38 cellular contexts compared by ENCODE assay signal in the genomic region with DNA sequence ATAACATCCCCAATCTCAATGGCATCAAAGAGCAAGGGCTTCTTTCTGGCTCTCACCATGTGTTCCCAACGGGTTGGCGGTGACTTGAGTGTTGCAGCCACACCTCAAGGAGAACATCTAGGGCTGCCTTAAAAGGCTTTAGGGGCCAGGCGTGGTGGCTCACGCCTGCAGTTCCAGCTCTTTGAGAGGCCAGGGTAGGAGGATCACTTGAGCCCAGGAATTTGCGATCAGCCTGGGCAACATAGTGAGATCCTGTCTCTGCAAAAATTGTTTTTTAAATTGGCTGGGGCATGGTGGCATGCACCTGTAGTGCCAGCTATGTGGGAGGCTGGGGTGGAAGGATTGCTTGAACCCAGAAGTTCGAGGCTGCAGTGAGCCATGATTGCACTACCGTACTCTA. TPM values are rescaled to one million over a fixed set of nuclear protein-coding genes. Genes with fewer than 3 reads are reported as not detected.
"Had no signal": no experiment of that assay in that cellular context is flagged by ENCODE, and none has a peak within 500 bp of the region (broad histone marks: within the 10 kb centered on the region; RNA-seq: fewer than 3 reads in every experiment).

No MANE protein-coding gene starts in this region.

- DNase-seq: activated CD4-positive, alpha-beta memory T cell treated with anti-CD3 and anti-CD28 coated beads, Interleukin-2, amount 10 ng/mL, durations not matched to agents 7 days and 5 days; activated CD4-positive, alpha-beta T cell treated with anti-CD3 and anti-CD28 coated beads for 1 hour; activated CD4-positive, alpha-beta T cell treated with anti-CD3 and anti-CD28 coated beads for 36 hours; activated CD4-positive, alpha-beta T cell treated with anti-CD3 and anti-CD28 coated beads for 48 hours; activated CD4-positive, alpha-beta T cell treated with anti-CD3 and anti-CD28 coated beads, Interleukin-2, amount 10 ng/mL, durations not matched to agents 7 days and 5 days; activated CD4-positive, alpha-beta T cell treated with anti-CD3 and anti-CD28 coated beads, Interleukin-2, amount 50 U/mL, for 48 hours; activated CD4-positive, CD25-positive, alpha-beta regulatory T cell; activated CD8-positive, alpha-beta memory T cell treated with anti-CD3 and anti-CD28 coated beads for 24 hours; activated CD8-positive, alpha-beta memory T cell treated with anti-CD3 and anti-CD28 coated beads, Interleukin-2, amount 10 ng/mL, durations not matched to agents 7 days and 5 days; activated CD8-positive, alpha-beta memory T cell treated with anti-CD3 and anti-CD28 coated beads, Interleukin-2, amount 50 U/mL, for 48 hours; activated CD8-positive, alpha-beta T cell treated with anti-CD3 and anti-CD28 coated beads, Interleukin-2, amount 10 ng/mL, durations not matched to agents 7 days and 5 days; activated effector memory CD4-positive, alpha-beta T cell treated with Interleukin-2 at 50 U/mL for 16 hours; activated gamma-delta T cell; activated naive CD4-positive, alpha-beta T cell treated with anti-CD3 and anti-CD28 coated beads, Interleukin-2, amount 10 ng/mL, durations not matched to agents 7 days and 5 days; activated naive CD4-positive, alpha-beta T cell treated with Interleukin-2 at 50 U/mL for 16 hours; activated naive CD8-positive, alpha-beta T cell treated with anti-CD3 and anti-CD28 coated beads, Interleukin-2, amount 10 ng/mL, durations not matched to agents 7 days and 5 days; activated naive CD8-positive, alpha-beta T cell treated with anti-CD3 and anti-CD28 coated beads, Interleukin-2, amount 50 U/mL, for 24 hours; activated T-cell treated with anti-CD3 and anti-CD28 coated beads, Interleukin-2, amount 50 U/mL, for 24 hours; activated T-cell treated with anti-CD3 and anti-CD28 coated beads, Interleukin-2, amount 50 U/mL, for 48 hours; amygdala; anterior cingulate cortex; caudate nucleus; cerebellar nuclear complex; T-helper 1 cell; T-helper 2 cell; T-helper 9 cell had no signal

- H3K9me3 ChIP-seq: ascending aorta had no signal

- H3K4me1 Mint-ChIP-seq: activated CD4-positive, alpha-beta memory T cell treated with anti-CD3 and anti-CD28 coated beads, Interleukin-2, amount 10 ng/mL, durations not matched to agents 7 days and 5 days; activated CD4-positive, alpha-beta T cell treated with anti-CD3 and anti-CD28 coated beads for 36 hours; activated CD4-positive, alpha-beta T cell treated with anti-CD3 and anti-CD28 coated beads, Interleukin-2, amount 10 ng/mL, durations not matched to agents 7 days and 5 days; activated CD8-positive, alpha-beta memory T cell treated with anti-CD3 and anti-CD28 coated beads, Interleukin-2, amount 10 ng/mL, durations not matched to agents 7 days and 5 days; activated naive CD4-positive, alpha-beta T cell treated with anti-CD3 and anti-CD28 coated beads, Interleukin-2, amount 10 ng/mL, durations not matched to agents 7 days and 5 days; activated naive CD4-positive, alpha-beta T cell treated with anti-CD3 and anti-CD28 coated beads, Interleukin-2, amount 50 U/mL, for 24 hours; activated naive CD8-positive, alpha-beta T cell treated with anti-CD3 and anti-CD28 coated beads, Interleukin-2, amount 10 ng/mL, durations not matched to agents 7 days and 5 days; activated naive CD8-positive, alpha-beta T cell treated with anti-CD3 and anti-CD28 coated beads, Interleukin-2, amount 50 U/mL, for 24 hours; brain; central memory CD8-positive, alpha-beta T cell had no signal

- H3K27ac ChIP-seq: ascending aorta, cardiac muscle cell, VCaP had no signal

- H3K4me3 Mint-ChIP-seq: activated CD4-positive, alpha-beta memory T cell treated with anti-CD3 and anti-CD28 coated beads, Interleukin-2, amount 10 ng/mL, durations not matched to agents 7 days and 5 days; activated CD4-positive, alpha-beta T cell treated with anti-CD3 and anti-CD28 coated beads for 36 hours; activated CD4-positive, alpha-beta T cell treated with anti-CD3 and anti-CD28 coated beads, Interleukin-2, amount 10 ng/mL, durations not matched to agents 7 days and 5 days; activated CD8-positive, alpha-beta memory T cell treated with anti-CD3 and anti-CD28 coated beads, Interleukin-2, amount 10 ng/mL, durations not matched to agents 7 days and 5 days; activated CD8-positive, alpha-beta T cell treated with anti-CD3 and anti-CD28 coated beads, Interleukin-2, amount 10 ng/mL, durations not matched to agents 7 days and 5 days; activated naive CD4-positive, alpha-beta T cell treated with anti-CD3 and anti-CD28 coated beads, Interleukin-2, amount 10 ng/mL, durations not matched to agents 7 days and 5 days; activated naive CD4-positive, alpha-beta T cell treated with anti-CD3 and anti-CD28 coated beads, Interleukin-2, amount 50 U/mL, for 24 hours; activated naive CD8-positive, alpha-beta T cell; activated naive CD8-positive, alpha-beta T cell treated with anti-CD3 and anti-CD28 coated beads, Interleukin-2, amount 10 ng/mL, durations not matched to agents 7 days and 5 days; activated naive CD8-positive, alpha-beta T cell treated with anti-CD3 and anti-CD28 coated beads, Interleukin-2, amount 50 U/mL, for 24 hours; activated T-cell treated with anti-CD3 and anti-CD28 coated beads, Interleukin-2, amount 50 U/mL, for 24 hours; brain; central memory CD8-positive, alpha-beta T cell; T-helper 1 cell treated with Interleukin-12 subunit alpha and Interleukin-12 subunit beta and Interleukin-4 antibody, amounts not matched to agents 30 μg/mL and 1 μg/mL, for 36 hours; T-helper 2 cell treated with Interferon-gamma antibody and Interleukin-4, amounts not matched to agents 5 μg/mL and 100 μg/mL, for 36 hours had no signal

- H3K9me3 Mint-ChIP-seq: activated CD4-positive, alpha-beta memory T cell treated with anti-CD3 and anti-CD28 coated beads, Interleukin-2, amount 10 ng/mL, durations not matched to agents 7 days and 5 days; activated CD4-positive, alpha-beta T cell treated with anti-CD3 and anti-CD28 coated beads, Interleukin-2, amount 10 ng/mL, durations not matched to agents 7 days and 5 days; activated naive CD4-positive, alpha-beta T cell treated with anti-CD3 and anti-CD28 coated beads, Interleukin-2, amount 10 ng/mL, durations not matched to agents 7 days and 5 days; activated naive CD4-positive, alpha-beta T cell treated with anti-CD3 and anti-CD28 coated beads, Interleukin-2, amount 50 U/mL, for 24 hours; activated naive CD8-positive, alpha-beta T cell treated with anti-CD3 and anti-CD28 coated beads, Interleukin-2, amount 10 ng/mL, durations not matched to agents 7 days and 5 days; activated naive CD8-positive, alpha-beta T cell treated with anti-CD3 and anti-CD28 coated beads, Interleukin-2, amount 50 U/mL, for 24 hours; activated T-cell treated with anti-CD3 and anti-CD28 coated beads, Interleukin-2, amount 50 U/mL, for 24 hours; activated T-helper 2 cell treated with anti-CD3 and anti-CD28 coated beads, Interferon-gamma antibody, Interleukin-2, Interleukin-4, amounts not matched to agents 10 μg/mL and 5 μg/mL and 100 μg/mL, durations not matched to agents 14 hours and 24 hours and 36 hours; central memory CD8-positive, alpha-beta T cell; T-helper 1 cell treated with Interleukin-12 subunit alpha and Interleukin-12 subunit beta and Interleukin-4 antibody, amounts not matched to agents 30 μg/mL and 1 μg/mL, for 36 hours; T-helper 2 cell treated with Interferon-gamma antibody and Interleukin-4, amounts not matched to agents 5 μg/mL and 100 μg/mL, for 36 hours had no signal

- H3K4me3 ChIP-seq: ascending aorta, cardiac muscle cell had no signal

- H3K4me1 ChIP-seq: ascending aorta had no signal

- H3K27ac Mint-ChIP-seq: activated CD4-positive, alpha-beta memory T cell treated with anti-CD3 and anti-CD28 coated beads, Interleukin-2, amount 10 ng/mL, durations not matched to agents 7 days and 5 days; activated CD4-positive, alpha-beta T cell treated with anti-CD3 and anti-CD28 coated beads for 36 hours; activated CD4-positive, alpha-beta T cell treated with anti-CD3 and anti-CD28 coated beads, Interleukin-2, amount 10 ng/mL, durations not matched to agents 7 days and 5 days; activated CD8-positive, alpha-beta memory T cell treated with anti-CD3 and anti-CD28 coated beads, Interleukin-2, amount 10 ng/mL, durations not matched to agents 7 days and 5 days; activated CD8-positive, alpha-beta T cell treated with anti-CD3 and anti-CD28 coated beads, Interleukin-2, amount 10 ng/mL, durations not matched to agents 7 days and 5 days; activated naive CD4-positive, alpha-beta T cell treated with anti-CD3 and anti-CD28 coated beads, Interleukin-2, amount 10 ng/mL, durations not matched to agents 7 days and 5 days; activated naive CD4-positive, alpha-beta T cell treated with anti-CD3 and anti-CD28 coated beads, Interleukin-2, amount 50 U/mL, for 24 hours; activated naive CD8-positive, alpha-beta T cell; activated naive CD8-positive, alpha-beta T cell treated with anti-CD3 and anti-CD28 coated beads, Interleukin-2, amount 10 ng/mL, durations not matched to agents 7 days and 5 days; activated naive CD8-positive, alpha-beta T cell treated with anti-CD3 and anti-CD28 coated beads, Interleukin-2, amount 50 U/mL, for 24 hours; activated T-cell treated with anti-CD3 and anti-CD28 coated beads, Interleukin-2, amount 50 U/mL, for 24 hours; activated T-helper 2 cell treated with anti-CD3 and anti-CD28 coated beads, Interferon-gamma antibody, Interleukin-2, Interleukin-4, amounts not matched to agents 10 μg/mL and 5 μg/mL and 100 μg/mL, durations not matched to agents 14 hours and 24 hours and 36 hours; brain; T-helper 1 cell treated with Interleukin-12 subunit alpha and Interleukin-12 subunit beta and Interleukin-4 antibody, amounts not matched to agents 30 μg/mL and 1 μg/mL, for 36 hours; T-helper 2 cell treated with Interferon-gamma antibody and Interleukin-4, amounts not matched to agents 5 μg/mL and 100 μg/mL, for 36 hours had no signal

- H3K27me3 ChIP-seq: ascending aorta, cardiac muscle cell had no signal

- H3K36me3 ChIP-seq: ascending aorta, cardiac muscle cell had no signal

- ATAC-seq: activated CD4-positive, alpha-beta T cell treated with anti-CD3 and anti-CD28 coated beads for 36 hours; activated CD4-positive, CD25-positive, alpha-beta regulatory T cell treated with anti-CD3 and anti-CD28 coated beads, Interleukin-2, amount 50 U/mL, for 24 hours; activated CD8-positive, alpha-beta memory T cell treated with anti-CD3 and anti-CD28 coated beads, Interleukin-2, amount 10 ng/mL, durations not matched to agents 7 days and 5 days; activated CD8-positive, alpha-beta T cell treated with anti-CD3 and anti-CD28 coated beads, Interleukin-2, amount 10 ng/mL, durations not matched to agents 7 days and 5 days; activated naive CD8-positive, alpha-beta T cell treated with anti-CD3 and anti-CD28 coated beads, Interleukin-2, amount 50 U/mL, for 24 hours had no signal

- H3K36me3 Mint-ChIP-seq: activated CD8-positive, alpha-beta memory T cell treated with anti-CD3 and anti-CD28 coated beads, Interleukin-2, amount 10 ng/mL, durations not matched to agents 7 days and 5 days; activated naive CD4-positive, alpha-beta T cell treated with anti-CD3 and anti-CD28 coated beads, Interleukin-2, amount 10 ng/mL, durations not matched to agents 7 days and 5 days; activated naive CD4-positive, alpha-beta T cell treated with anti-CD3 and anti-CD28 coated beads, Interleukin-2, amount 50 U/mL, for 24 hours; activated naive CD8-positive, alpha-beta T cell; activated naive CD8-positive, alpha-beta T cell treated with anti-CD3 and anti-CD28 coated beads, Interleukin-2, amount 10 ng/mL, durations not matched to agents 7 days and 5 days had no signal

- H3K27me3 Mint-ChIP-seq: activated CD4-positive, alpha-beta memory T cell treated with anti-CD3 and anti-CD28 coated beads, Interleukin-2, amount 10 ng/mL, durations not matched to agents 7 days and 5 days; activated CD4-positive, alpha-beta T cell treated with anti-CD3 and anti-CD28 coated beads for 36 hours; activated CD4-positive, alpha-beta T cell treated with anti-CD3 and anti-CD28 coated beads, Interleukin-2, amount 10 ng/mL, durations not matched to agents 7 days and 5 days; activated CD8-positive, alpha-beta memory T cell treated with anti-CD3 and anti-CD28 coated beads, Interleukin-2, amount 10 ng/mL, durations not matched to agents 7 days and 5 days; activated naive CD4-positive, alpha-beta T cell treated with anti-CD3 and anti-CD28 coated beads, Interleukin-2, amount 10 ng/mL, durations not matched to agents 7 days and 5 days; activated naive CD4-positive, alpha-beta T cell treated with anti-CD3 and anti-CD28 coated beads, Interleukin-2, amount 50 U/mL, for 24 hours; activated naive CD8-positive, alpha-beta T cell; activated naive CD8-positive, alpha-beta T cell treated with anti-CD3 and anti-CD28 coated beads, Interleukin-2, amount 10 ng/mL, durations not matched to agents 7 days and 5 days; activated naive CD8-positive, alpha-beta T cell treated with anti-CD3 and anti-CD28 coated beads, Interleukin-2, amount 50 U/mL, for 24 hours; activated T-cell treated with anti-CD3 and anti-CD28 coated beads, Interleukin-2, amount 50 U/mL, for 24 hours; central memory CD8-positive, alpha-beta T cell had no signal

RNA-seq across cellular contexts. Expression of gene RFLNA, which starts 14.9 kb away (rescaled TPM):
- total RNA-seq: activated CD4-positive, alpha-beta memory T cell treated with anti-CD3 and anti-CD28 coated beads, Interleukin-2, amount 10 ng/mL, durations not matched to agents 7 days and 5 days; activated CD4-positive, alpha-beta T cell treated with anti-CD3 and anti-CD28 coated beads for 36 hours; activated CD4-positive, alpha-beta T cell treated with anti-CD3 and anti-CD28 coated beads, Interleukin-2, amount 10 ng/mL, durations not matched to agents 7 days and 5 days; activated CD8-positive, alpha-beta memory T cell treated with anti-CD3 and anti-CD28 coated beads, Interleukin-2, amount 10 ng/mL, durations not matched to agents 7 days and 5 days; activated CD8-positive, alpha-beta T cell treated with anti-CD3 and anti-CD28 coated beads, Interleukin-2, amount 10 ng/mL, durations not matched to agents 7 days and 5 days; activated naive CD8-positive, alpha-beta T cell treated with anti-CD3 and anti-CD28 coated beads, Interleukin-2, amount 10 ng/mL, durations not matched to agents 7 days and 5 days; activated T-helper 2 cell treated with anti-CD3 and anti-CD28 coated beads, Interferon-gamma antibody, Interleukin-2, Interleukin-4, amounts not matched to agents 10 μg/mL and 5 μg/mL and 100 μg/mL, durations not matched to agents 14 hours and 24 hours and 36 hours; ascending aorta; bronchial epithelial cell had no signal
